Comparison of ENCODE assay signal across 11 cellular contexts in the genomic region with DNA sequence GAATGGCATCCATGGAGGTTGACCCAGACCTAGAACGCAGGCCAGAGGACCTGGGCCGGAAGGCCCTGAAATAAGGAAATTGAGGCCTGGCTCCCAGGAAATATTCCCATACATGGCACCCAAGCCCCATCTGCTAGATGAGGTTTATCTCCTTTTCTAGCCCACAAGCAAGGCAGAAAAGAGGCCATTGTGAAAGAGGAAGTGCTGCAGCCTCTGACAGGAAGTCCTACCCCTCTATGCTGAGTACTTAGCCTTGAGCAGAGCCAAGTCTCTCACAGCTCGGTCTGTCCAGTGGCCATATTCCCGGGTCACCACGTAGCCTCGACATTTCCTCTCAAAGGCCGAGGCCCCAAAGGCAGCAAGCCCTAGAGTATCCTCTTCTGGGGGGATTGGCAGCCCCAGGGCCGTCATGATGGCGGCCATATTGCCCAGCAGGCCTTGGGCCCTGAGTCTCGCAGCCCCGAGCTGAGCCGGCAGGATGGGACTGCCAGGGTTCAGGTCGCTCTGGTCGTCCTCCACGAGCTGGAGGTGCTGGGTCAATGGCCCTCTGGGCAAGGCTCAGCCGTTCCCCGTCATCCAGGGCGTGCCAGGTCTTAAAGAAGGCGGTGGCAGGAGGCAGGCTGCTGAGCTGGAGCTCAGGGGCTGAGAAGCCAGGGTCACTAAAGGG. TPM values are rescaled to one million over a fixed set of nuclear protein-coding genes. Genes with fewer than 3 reads are reported as not detected.
DNase-seq lines count a peak whose midpoint lies in the region; ATAC-seq, FAIRE-seq and TF ChIP-seq lines count a peak whose summit lies in the region.
"Had no signal": no experiment of that assay in that cellular context is flagged by ENCODE, and none has a peak within 500 bp of the region (broad histone marks: within the 10 kb centered on the region; RNA-seq: fewer than 3 reads in every experiment).

No MANE protein-coding gene starts in this region.

- FAIRE-seq in D721Med (lab: Jason Lieb, UNC): no peak
- FAIRE-seq: pancreas had no signal

- H3K4me1 ChIP-seq in ACC112 (ENCODE audit: control insufficient read depth, insufficient read depth, low read length, unreplicated experiment): no peaks in the 10 kb centered on the region
- peaks cover 18% of the 10 kb centered on the region for H3K4me1 ChIP-seq in KMS-11 (ENCODE audit: low read depth, poor library complexity, severe bottlenecking)
- peaks cover 0 to 13% of the 10 kb centered on the region in 2 donors for H3K4me1 ChIP-seq in muscle layer of duodenum (ENCODE audit: control insufficient read depth in 1 of 2, insufficient read depth in 2 of 2, low read length in 2 of 2)
- H3K4me1 ChIP-seq: pancreas had no signal

- H3K36me3 Mint-ChIP-seq in activated naive CD8-positive, alpha-beta T cell treated with anti-CD3 and anti-CD28 coated beads, Interleukin-2, amount 10 ng/mL, durations not matched to agents 7 days and 5 days: peaks cover 3% of the 10 kb centered on the region

- H3K27me3 Mint-ChIP-seq in activated naive CD8-positive, alpha-beta T cell treated with anti-CD3 and anti-CD28 coated beads, Interleukin-2, amount 10 ng/mL, durations not matched to agents 7 days and 5 days: no peaks in the 10 kb centered on the region

- H3K4me3 ChIP-seq in ACC112 (ENCODE audit: low read depth, low read length): no peak overlapping the region
- no peak overlapping the region for H3K4me3 ChIP-seq in KMS-11 (IDR thresholded peaks at IDR 0.05; ENCODE audit: insufficient read depth, low read depth, low read length)
- H3K4me3 ChIP-seq in muscle layer of duodenum (ENCODE audit: low read depth in 1 of 2, low read length in 2 of 2): no peak overlapping the region
- H3K4me3 ChIP-seq: pancreas had no signal

- H3K27ac Mint-ChIP-seq in activated naive CD8-positive, alpha-beta T cell treated with anti-CD3 and anti-CD28 coated beads, Interleukin-2, amount 10 ng/mL, durations not matched to agents 7 days and 5 days: peak overlapping the region; percentile 100

- no peak for DNase-seq in activated naive CD8-positive, alpha-beta T cell treated with anti-CD3 and anti-CD28 coated beads, Interleukin-2, amount 10 ng/mL, durations not matched to agents 7 days and 5 days
- DNase-seq in D721Med (ENCODE audit: insufficient read length, low spot score) (no peak), islet precursor cell (no peak), posterior cingulate gyrus (no peak), EL (no peak)
- DNase-seq: CD8-positive, alpha-beta T cell; NCI-H1048 had no signal

- peaks cover 41% of the 10 kb centered on the region for H3K4me1 Mint-ChIP-seq in activated naive CD8-positive, alpha-beta T cell treated with anti-CD3 and anti-CD28 coated beads, Interleukin-2, amount 10 ng/mL, durations not matched to agents 7 days and 5 days

- ATAC-seq in activated naive CD8-positive, alpha-beta T cell treated with anti-CD3 and anti-CD28 coated beads, Interleukin-2, amount 10 ng/mL, durations not matched to agents 7 days and 5 days (ENCODE audit: low read depth): no peak
- ATAC-seq: CD8-positive, alpha-beta T cell had no signal

- no peak overlapping the region for H3K4me3 Mint-ChIP-seq in activated naive CD8-positive, alpha-beta T cell treated with anti-CD3 and anti-CD28 coated beads, Interleukin-2, amount 10 ng/mL, durations not matched to agents 7 days and 5 days

- no peaks in the 10 kb centered on the region for H4K20me1 ChIP-seq in KMS-11 (ENCODE audit: insufficient read depth)

- H3K36me3 ChIP-seq in ACC112 (ENCODE audit: insufficient read depth, low read length) (no peaks in the 10 kb centered on the region), KMS-11 (ENCODE audit: insufficient read depth) (no peaks in the 10 kb centered on the region), muscle layer of duodenum (ENCODE audit: control insufficient read depth in 1 of 2, insufficient read depth in 2 of 2, low read length in 2 of 2) (no peaks in the 10 kb centered on the region)
- H3K36me3 ChIP-seq: pancreas had no signal

- H3K9ac ChIP-seq in KMS-11: no peak overlapping the region

- H3K9me3 ChIP-seq in muscle layer of duodenum (ENCODE audit: control insufficient read depth in 1 of 2, low read length in 2 of 2): no peaks in the 10 kb centered on the region
- H3K9me3 ChIP-seq: pancreas had no signal

- H3K27ac ChIP-seq in ACC112 (ENCODE audit: low read depth, low read length) (no peak overlapping the region), KMS-11 (no peak overlapping the region), muscle layer of duodenum (ENCODE audit: low read length) (peak overlapping the region; percentile 56)

- TF ChIP-seq CTCF in KMS-11 (conservative IDR thresholded peaks at IDR 0.05; ENCODE audit: low read depth, low read length): no peak
- no peak for TF ChIP-seq CTCF in D721Med (IDR thresholded peaks at IDR 0.05; ENCODE audit: insufficient read depth, missing control alignments)

- H3K27me3 ChIP-seq in ACC112 (ENCODE audit: insufficient read depth, low read length): no peaks in the 10 kb centered on the region
- no peaks in the 10 kb centered on the region for H3K27me3 ChIP-seq in KMS-11 (ENCODE audit: insufficient read depth, low read depth)
- H3K27me3 ChIP-seq in muscle layer of duodenum (ENCODE audit: low read depth, low read length): no peaks in the 10 kb centered on the region
- H3K27me3 ChIP-seq: pancreas had no signal

- H2AFZ ChIP-seq in ACC112 (ENCODE audit: low read length, unreplicated experiment) (peak overlapping the region; percentile 3), KMS-11 (ENCODE audit: low read depth) (peak overlapping the region; percentile 63)

- H3K79me2 ChIP-seq in ACC112 (ENCODE audit: control insufficient read depth, insufficient read depth, low read length, unreplicated experiment) (no peaks in the 10 kb centered on the region), KMS-11 (ENCODE audit: insufficient read depth, low read depth) (no peaks in the 10 kb centered on the region)

- peaks cover 3% of the 10 kb centered on the region for H3K9me3 Mint-ChIP-seq in activated naive CD8-positive, alpha-beta T cell treated with anti-CD3 and anti-CD28 coated beads, Interleukin-2, amount 10 ng/mL, durations not matched to agents 7 days and 5 days
- H3K9me3 Mint-ChIP-seq: CD8-positive, alpha-beta T cell had no signal

- no peak overlapping the region for H3K4me2 ChIP-seq in KMS-11

- POLR2A ChIA-PET in activated naive CD8-positive, alpha-beta T cell treated with anti-CD3 and anti-CD28 coated beads, Interleukin-2, amount 10 ng/mL, durations not matched to agents 7 days and 5 days (lab: Charles Lee): interaction anchor here (0.8 to 3.0 kb wide), 3 partner anchors 29 to 156 kb away, joined by 3 to 11 read pairs (median 4); partner anchors contain the start of gene PHKG2

- intact Hi-C loops in posterior cingulate gyrus (cut with DNase I): loop anchor here (10.0 kb wide), 1 partner anchor 59 kb away; no protein-coding TSS in a partner anchor

RNA-seq across cellular contexts. Expression of gene CTF1, which starts 7.8 kb away (rescaled TPM):
- total RNA-seq in activated naive CD8-positive, alpha-beta T cell treated with anti-CD3 and anti-CD28 coated beads, Interleukin-2, amount 10 ng/mL, durations not matched to agents 7 days and 5 days: under 1 TPM; 0.19 to 0.37 TPM
- total RNA-seq: CD8-positive, alpha-beta T cell had no signal

RNA-seq across cellular contexts. Expression of gene BCL7C, which starts 10.4 kb away (rescaled TPM):
- 10 to 100 TPM; 31.1 to 31.8 TPM for total RNA-seq in activated naive CD8-positive, alpha-beta T cell treated with anti-CD3 and anti-CD28 coated beads, Interleukin-2, amount 10 ng/mL, durations not matched to agents 7 days and 5 days

RNA-seq across cellular contexts. Expression of gene FBXL19, which starts 19.1 kb away (rescaled TPM):
- total RNA-seq in activated naive CD8-positive, alpha-beta T cell treated with anti-CD3 and anti-CD28 coated beads, Interleukin-2, amount 10 ng/mL, durations not matched to agents 7 days and 5 days: 10 to 100 TPM; 20.1 to 24.4 TPM

RNA-seq across cellular contexts. Expression of gene ORAI3, which starts 44.6 kb away (rescaled TPM):
- 10 to 100 TPM; 24.6 to 25.8 TPM for total RNA-seq in activated naive CD8-positive, alpha-beta T cell treated with anti-CD3 and anti-CD28 coated beads, Interleukin-2, amount 10 ng/mL, durations not matched to agents 7 days and 5 days

RNA-seq across cellular contexts. Expression of gene SETD1A, which starts 53.3 kb away (rescaled TPM):
- 10 to 100 TPM; 27.6 to 33.4 TPM for total RNA-seq in activated naive CD8-positive, alpha-beta T cell treated with anti-CD3 and anti-CD28 coated beads, Interleukin-2, amount 10 ng/mL, durations not matched to agents 7 days and 5 days
